In the genomic region with DNA sequence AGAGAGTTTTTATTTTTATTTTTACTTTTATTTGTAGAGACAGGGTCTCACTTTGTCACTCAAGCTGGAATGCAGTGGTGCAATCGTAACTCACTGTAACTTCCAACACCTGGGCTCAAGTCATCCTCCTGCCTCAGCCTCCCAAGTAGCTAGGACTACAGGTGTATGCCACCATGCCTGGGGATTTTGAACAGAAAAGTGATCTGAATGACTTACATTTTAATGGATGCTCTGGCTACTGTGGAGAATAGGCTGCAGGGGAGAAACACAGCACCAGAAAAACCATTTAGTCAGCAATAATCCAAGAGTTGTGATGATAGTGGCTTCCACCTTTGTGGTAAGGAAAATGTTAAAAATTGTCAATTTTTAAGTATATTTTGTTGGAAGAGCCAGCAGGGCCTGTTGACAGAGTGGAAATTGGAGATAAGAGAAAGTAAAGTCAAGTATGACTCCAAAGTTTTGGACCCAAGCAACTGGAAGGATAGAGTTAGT, we compare ENCODE assay signal across 33 cellular contexts.
"Had no signal": no experiment of that assay in that cellular context is flagged by ENCODE, and none has a peak within 500 bp of the region (broad histone marks: within the 10 kb centered on the region; RNA-seq: fewer than 3 reads in every experiment).

No MANE protein-coding gene starts in this region.

- FAIRE-seq: bronchial epithelial cell, TTC549 had no signal

- H3K36me3 ChIP-seq: ascending aorta, cardiac muscle cell had no signal

- H3K27me3 ChIP-seq: ascending aorta, cardiac muscle cell had no signal

- H3K27ac ChIP-seq: ascending aorta, cardiac muscle cell, VCaP had no signal

- H3K4me1 ChIP-seq: ascending aorta had no signal

- DNase-seq: activated B cell treated with CpG ODN at 0.5 μM for 24 hours; activated CD4-positive, alpha-beta memory T cell treated with anti-CD3 and anti-CD28 coated beads for 36 hours; activated CD4-positive, alpha-beta T cell treated with anti-CD3 and anti-CD28 coated beads for 4 hours; activated CD4-positive, alpha-beta T cell treated with anti-CD3 and anti-CD28 coated beads, Interleukin-2, amount 10 ng/mL, durations not matched to agents 24 days and 14 days; activated CD4-positive, alpha-beta T cell treated with anti-CD3 and anti-CD28 coated beads, Interleukin-2, amount 50 U/mL, for 1 hour; activated CD4-positive, alpha-beta T cell treated with anti-CD3 and anti-CD28 coated beads, Interleukin-2, amount 50 U/mL, for 4 hours; activated CD4-positive, CD25-positive, alpha-beta regulatory T cell treated with anti-CD3 and anti-CD28 coated beads, Interleukin-2, amount 50 U/mL, for 72 hours; activated CD8-positive, alpha-beta memory T cell treated with anti-CD3 and anti-CD28 coated beads, Interleukin-2, amount 50 U/mL, for 4 hours; activated CD8-positive, alpha-beta T cell treated with anti-CD3 and anti-CD28 coated beads for 36 hours; activated effector memory CD4-positive, alpha-beta T cell treated with anti-CD3 and anti-CD28 coated beads, Interleukin-2, amount 50 U/mL, for 16 hours; activated gamma-delta T cell treated with Interleukin-2 at 50 U/mL for 16 hours; activated naive CD4-positive, alpha-beta T cell; activated naive CD4-positive, alpha-beta T cell treated with anti-CD3 and anti-CD28 coated beads for 36 hours; activated naive CD4-positive, alpha-beta T cell treated with anti-CD3 and anti-CD28 coated beads, Interleukin-2, amount 50 U/mL, for 16 hours; activated naive CD8-positive, alpha-beta T cell treated with anti-CD3 and anti-CD28 coated beads, Interleukin-2, amount 10 ng/mL, durations not matched to agents 7 days and 5 days; activated naive CD8-positive, alpha-beta T cell treated with anti-CD3 and anti-CD28 coated beads, Interleukin-2, amount 50 U/mL, for 24 hours; activated T-cell treated with anti-CD3 and anti-CD28 coated beads for 4 hours; activated T-cell treated with anti-CD3 and anti-CD28 coated beads, Interleukin-2, amount 50 U/mL, for 1 hour; activated T-cell treated with anti-CD3 and anti-CD28 coated beads, Interleukin-2, amount 50 U/mL, for 4 hours; activated T-cell treated with anti-CD3 and anti-CD28 coated beads, Interleukin-2, amount 50 U/mL, for 72 hours; amygdala; anterior cingulate cortex; caudate nucleus; cerebellar nuclear complex; T-helper 2 cell; T-helper 9 cell had no signal

- H3K9me3 ChIP-seq: ascending aorta had no signal

- ATAC-seq: activated CD8-positive, alpha-beta T cell treated with anti-CD3 and anti-CD28 coated beads for 36 hours; activated naive CD4-positive, alpha-beta T cell treated with anti-CD3 and anti-CD28 coated beads, Interleukin-2, amount 50 U/mL, for 72 hours; activated naive CD8-positive, alpha-beta T cell treated with anti-CD3 and anti-CD28 coated beads, Interleukin-2, amount 50 U/mL, for 24 hours; activated T-cell treated with anti-CD3 and anti-CD28 coated beads, Interleukin-2, amount 50 U/mL, for 4 hours; activated T-cell treated with anti-CD3 and anti-CD28 coated beads, Interleukin-2, amount 50 U/mL, for 72 hours; activated T-helper 17 cell treated with anti-CD3 and anti-CD28 coated beads, Interleukin-2, amount 50 U/mL, for 72 hours had no signal

- H3K4me3 ChIP-seq: ascending aorta, cardiac muscle cell had no signal
